Comparison of ENCODE assay signal across 8 cellular contexts in genomic region chr16:29709657-29710056, GRCh38. TPM values are rescaled to one million over a fixed set of nuclear protein-coding genes. Genes with fewer than 3 reads are reported as not detected.
DNase-seq lines count a peak whose midpoint lies in the region; ATAC-seq and TF ChIP-seq lines count a peak whose summit lies in the region.
"Not testable (repeated sequence)": the region's sequence is repeated elsewhere in the genome, so short reads cannot be mapped to it uniquely, and the experiment has no call there.

No MANE protein-coding gene starts in this region.

- not testable (repeated sequence) for H4K91ac ChIP-seq in neuronal stem cell (ENCODE audit: low read depth, low read length, poor library complexity)

- DNase-seq in CD4-positive, CD25-positive, alpha-beta regulatory T cell; HCT116 (ENCODE audit: low read depth, low spot score); activated naive CD4-positive, alpha-beta T cell treated with anti-CD3 and anti-CD28 coated beads for 36 hours; neuronal stem cell (ENCODE audit: low spot score); type B pancreatic cell (ENCODE audit: extremely low spot score, unreplicated experiment): not testable (repeated sequence)
- DNase-seq in NCI-H748 treated with DMSO at 0.1 percent for 48 hours (lab: John Stamatoyannopoulos, UW) = peak; percentile 23
- peak; percentile 82 for DNase-seq in endodermal cell

- ATAC-seq in CD4-positive, CD25-positive, alpha-beta regulatory T cell (ENCODE audit: low read depth in 2 of 2); HCT116: not testable (repeated sequence)

- H3K9me3 ChIP-seq in CD4-positive, CD25-positive, alpha-beta regulatory T cell (ENCODE audit: control insufficient read depth in 2 of 2, low read length in 2 of 2); HCT116 (ENCODE audit: control insufficient read depth in 1 of 2, insufficient read depth in 1 of 2, low read depth in 1 of 2, low read length in 2 of 2); endodermal cell (ENCODE audit: control insufficient read depth, low read length); iPS-18c (ENCODE audit: control insufficient read depth, insufficient read depth, low read length); neuronal stem cell (replicated peaks in 1 of 2; ENCODE audit: control insufficient read depth in 2 of 2, insufficient read depth in 1 of 2, low read depth in 1 of 2, low read length in 2 of 2): not testable (repeated sequence)

- H3K23ac ChIP-seq in neuronal stem cell (ENCODE audit: low read depth, low read length, poor library complexity) = not testable (repeated sequence)

- H3K4me1 Mint-ChIP-seq in CD4-positive, CD25-positive, alpha-beta regulatory T cell = peaks cover 7 to 15% (median 11%) of the 10 kb centered on the region in 4 donors
- peaks cover 15% of the 10 kb centered on the region for H3K4me1 Mint-ChIP-seq in activated naive CD4-positive, alpha-beta T cell treated with anti-CD3 and anti-CD28 coated beads for 36 hours (ENCODE audit: low read depth)
- H3K4me1 Mint-ChIP-seq in endodermal cell = not testable (repeated sequence)
- H3K4me1 Mint-ChIP-seq in type B pancreatic cell (ENCODE audit: unreplicated experiment) = peaks cover 16% of the 10 kb centered on the region

- BruUV-seq in HCT116 (replicated peaks; lab: Mats Ljungman, UMichigan) = not testable (repeated sequence)

- not testable (repeated sequence) for H4K20me1 ChIP-seq in HCT116 (ENCODE audit: insufficient read depth)

- H3K9ac ChIP-seq in HCT116 (ENCODE audit: low read length); neuronal stem cell (ENCODE audit: low read depth, low read length, poor library complexity): not testable (repeated sequence)
- peak overlapping the region; percentile 45 for H3K9ac ChIP-seq in endodermal cell (ENCODE audit: extremely low read depth, low read length, poor library complexity, severe bottlenecking)

- not testable (repeated sequence) for H3K4ac ChIP-seq in neuronal stem cell (ENCODE audit: low read length)

- TF ChIP-seq CTCF in HCT116 (IDR thresholded peaks at IDR 0.05 in 2 of 3, conservative IDR thresholded peaks at IDR 0.05 in 1 of 3; ENCODE audit: borderline replicate concordance in 1 of 3, insufficient read depth in 1 of 3, low read depth in 2 of 3, low read length in 2 of 3); endodermal cell (conservative IDR thresholded peaks at IDR 0.05); type B pancreatic cell (conservative IDR thresholded peaks at IDR 0.05): not testable (repeated sequence)

- RAD21 ChIA-PET in HCT116 (lab: Charles Lee; ENCODE audit: low non-redundant PET in 1 of 2, low total read pairs in 2 of 2, uncharacterized antibody in 2 of 2, unreplicated experiment in 2 of 2) = not testable (repeated sequence)

- not testable (repeated sequence) for H3K4me3 Mint-ChIP-seq in CD4-positive, CD25-positive, alpha-beta regulatory T cell; activated naive CD4-positive, alpha-beta T cell treated with anti-CD3 and anti-CD28 coated beads for 36 hours
- H3K4me3 Mint-ChIP-seq in endodermal cell (peak overlapping the region; percentile 73), type B pancreatic cell (peak overlapping the region; percentile 61)

- H3K36me3 Mint-ChIP-seq in CD4-positive, CD25-positive, alpha-beta regulatory T cell; activated naive CD4-positive, alpha-beta T cell treated with anti-CD3 and anti-CD28 coated beads for 36 hours (ENCODE audit: low read depth); endodermal cell (ENCODE audit: low read depth); type B pancreatic cell: not testable (repeated sequence)

- H3K27ac Mint-ChIP-seq in CD4-positive, CD25-positive, alpha-beta regulatory T cell = peak overlapping the region in 2 of 3 donors; percentile 32 to 44
- peak overlapping the region; percentile 20 for H3K27ac Mint-ChIP-seq in activated naive CD4-positive, alpha-beta T cell treated with anti-CD3 and anti-CD28 coated beads for 36 hours
- H3K27ac Mint-ChIP-seq in endodermal cell = peak overlapping the region; percentile 97
- H3K27ac Mint-ChIP-seq in type B pancreatic cell = peak overlapping the region; percentile 78

- not testable (repeated sequence) for H2AK5ac ChIP-seq in neuronal stem cell (ENCODE audit: low read depth, low read length)

- H3K27ac ChIP-seq in CD4-positive, CD25-positive, alpha-beta regulatory T cell (ENCODE audit: insufficient read depth, low read length, poor library complexity, severe bottlenecking); HCT116 (ENCODE audit: low read depth, low read length); endodermal cell (ENCODE audit: low read depth, low read length): not testable (repeated sequence)
- H3K27ac ChIP-seq in neuronal stem cell (replicated peaks; ENCODE audit: low read length) = peak overlapping the region; percentile 42

- not testable (repeated sequence) for TF ChIP-seq POLR2A in HCT116 (IDR thresholded peaks at IDR 0.05; ENCODE audit: borderline replicate concordance, extremely low read depth, insufficient read depth, insufficient read length)

- peak overlapping the region; percentile 79 for H2AFZ ChIP-seq in HCT116 (ENCODE audit: low read depth, low read length, poor library complexity, severe bottlenecking)
- not testable (repeated sequence) for H2AFZ ChIP-seq in neuronal stem cell (ENCODE audit: low read length)

- H3K27me3 ChIP-seq in CD4-positive, CD25-positive, alpha-beta regulatory T cell (ENCODE audit: control insufficient read depth, insufficient read depth, low read length); HCT116 (ENCODE audit: insufficient read depth, low read length); endodermal cell (ENCODE audit: control insufficient read depth, insufficient read depth, low read length, poor library complexity, severe bottlenecking); neuronal stem cell (ENCODE audit: control insufficient read depth in 3 of 3, insufficient read depth in 3 of 3, low read depth in 1 of 3, low read length in 3 of 3): not testable (repeated sequence)

- WGBS in endodermal cell (ENCODE audit: insufficient coverage in 1 of 2, insufficient read length in 1 of 2), 2 experiments = 11 to 12% methylated on average over 5 to 6 of the region's 6 CpGs
- no CpG with 5 or more reads among the region's 6 CpGs for WGBS in neuronal stem cell (ENCODE audit: extremely low coverage in 2 of 2, insufficient read length in 2 of 2, insufficient replicate concordance in 1 of 2), 2 donors

- not testable (repeated sequence) for H3K79me1 ChIP-seq in neuronal stem cell (ENCODE audit: low read depth, low read length)

- CTCF ChIA-PET in HCT116 (lab: Charles Lee) = interaction anchor here (1.9 kb wide), 1 partner anchor 9 kb away, joined by 13 read pairs; no protein-coding TSS in a partner anchor
- CTCF ChIA-PET in activated naive CD4-positive, alpha-beta T cell treated with anti-CD3 and anti-CD28 coated beads for 36 hours (lab: Charles Lee) = interaction anchor here (0.6 to 1.0 kb wide), 3 partner anchors 8 to 75 kb away, joined by 3 to 4 read pairs (median 3); no protein-coding TSS in a partner anchor

- not testable (repeated sequence) for H4K8ac ChIP-seq in neuronal stem cell (ENCODE audit: low read depth, low read length)

- not testable (repeated sequence) for H3K4me2 ChIP-seq in HCT116 (ENCODE audit: low read length)
- peak overlapping the region; percentile 28 for H3K4me2 ChIP-seq in neuronal stem cell (ENCODE audit: insufficient read depth, low read length, poor library complexity, severe bottlenecking)

- not testable (repeated sequence) for H3K4me3 ChIP-seq in CD4-positive, CD25-positive, alpha-beta regulatory T cell (ENCODE audit: low read depth, low read length); HCT116 (replicated peaks in 1 of 2; ENCODE audit: low read depth in 1 of 2, low read length in 2 of 2)
- H3K4me3 ChIP-seq in endodermal cell (ENCODE audit: low read length) (peak overlapping the region; percentile 82), iPS-18c (ENCODE audit: insufficient read depth, low read depth, low read length) (peak overlapping the region; percentile 66), neuronal stem cell (ENCODE audit: low read length in 2 of 2) (peak overlapping the region in 1 of 2 donors; percentile 24)

- H3K9me2 ChIP-seq in HCT116 (ENCODE audit: insufficient read depth) = not testable (repeated sequence)

- not testable (repeated sequence) for H3K79me2 ChIP-seq in HCT116 (ENCODE audit: insufficient read depth, low read length)

- not testable (repeated sequence) for H2BK12ac ChIP-seq in neuronal stem cell (ENCODE audit: low read length)

- H3K36me3 ChIP-seq in CD4-positive, CD25-positive, alpha-beta regulatory T cell (ENCODE audit: control insufficient read depth, insufficient read depth, low read length); HCT116 (ENCODE audit: control insufficient read depth in 1 of 2, insufficient read depth in 2 of 2, low read length in 2 of 2); endodermal cell (ENCODE audit: control insufficient read depth, insufficient read depth, low read length); neuronal stem cell (replicated peaks in 1 of 2; ENCODE audit: control insufficient read depth in 2 of 2, insufficient read depth in 2 of 2, low read length in 2 of 2): not testable (repeated sequence)

- not testable (repeated sequence) for H2BK120ac ChIP-seq in neuronal stem cell (ENCODE audit: low read depth, low read length)

- intact Hi-C loops in HCT116 (cut with micrococcal nuclease) = not testable (repeated sequence)
- intact Hi-C loops in activated naive CD4-positive, alpha-beta T cell treated with anti-CD3 and anti-CD28 coated beads for 36 hours (cut with micrococcal nuclease) = loop anchor here (1.0 kb wide), 2 partner anchors 8 to 68 kb away; no protein-coding TSS in a partner anchor

- H2BK15ac ChIP-seq in neuronal stem cell (ENCODE audit: low read length) = not testable (repeated sequence)

- H3K27me3 Mint-ChIP-seq in CD4-positive, CD25-positive, alpha-beta regulatory T cell; activated naive CD4-positive, alpha-beta T cell treated with anti-CD3 and anti-CD28 coated beads for 36 hours (ENCODE audit: low read depth); endodermal cell (ENCODE audit: insufficient read depth); type B pancreatic cell: not testable (repeated sequence)

- not testable (repeated sequence) for H2BK5ac ChIP-seq in neuronal stem cell (ENCODE audit: low read length)

- peaks cover 11% of the 10 kb centered on the region for H3K4me1 ChIP-seq in CD4-positive, CD25-positive, alpha-beta regulatory T cell (ENCODE audit: control insufficient read depth, insufficient read depth, low read length, poor library complexity, severe bottlenecking)
- H3K4me1 ChIP-seq in HCT116 (ENCODE audit: control insufficient read depth in 1 of 2, insufficient read depth in 2 of 2, low read length in 2 of 2) = peaks cover 5 to 11% of the 10 kb centered on the region in 2 experiments; a peak in 3 of 4 replicates
- H3K4me1 ChIP-seq in endodermal cell (ENCODE audit: control insufficient read depth, insufficient read depth, low read length); neuronal stem cell (ENCODE audit: control insufficient read depth in 2 of 2, insufficient read depth in 1 of 2, low read depth in 1 of 2, low read length in 2 of 2): not testable (repeated sequence)

- H3K9me3 Mint-ChIP-seq in CD4-positive, CD25-positive, alpha-beta regulatory T cell; activated naive CD4-positive, alpha-beta T cell treated with anti-CD3 and anti-CD28 coated beads for 36 hours; endodermal cell; type B pancreatic cell: not testable (repeated sequence)

- H3K14ac ChIP-seq in neuronal stem cell (ENCODE audit: low read length) = not testable (repeated sequence)

- POLR2A ChIA-PET in HCT116 (lab: Charles Lee) = not testable (repeated sequence)

- not testable (repeated sequence) for TF ChIP-seq RAD21 in HCT116 (IDR thresholded peaks at IDR 0.05; ENCODE audit: low read depth)

- H3K18ac ChIP-seq in neuronal stem cell (ENCODE audit: low read length) = not testable (repeated sequence)

RNA-seq across cellular contexts. Expression of gene QPRT, which starts 30.7 kb away (rescaled TPM):
- 2.4 TPM for total RNA-seq in CD4-positive, CD25-positive, alpha-beta regulatory T cell
- 1 to 10 TPM in 1 of 4 donors, under 1 TPM in 3; 0.53 to 2.1 (median 0.69) TPM for polyA plus RNA-seq in CD4-positive, CD25-positive, alpha-beta regulatory T cell
- total RNA-seq in HCT116 (2021; ENCODE audit: unreplicated experiment) = 0.52 TPM
- 0.13 and 0.19 TPM in 2 replicates for polyA plus RNA-seq in HCT116 (2012)
- 1 to 10 TPM; 8.3 to 9.2 TPM for total RNA-seq in activated naive CD4-positive, alpha-beta T cell treated with anti-CD3 and anti-CD28 coated beads for 36 hours
- 100 to 1,000 TPM in 1 of 2 donors, 10 to 100 TPM in 1; 92.3 to 109 TPM for total RNA-seq in endodermal cell
- polyA plus RNA-seq in endodermal cell (2013, experiment 1 of 2) = 102 TPM
- 98.7 TPM for polyA plus RNA-seq in endodermal cell (2013, experiment 2 of 2)
- 165 TPM for polyA plus RNA-seq in neuronal stem cell (2013, experiment 1 of 2)
- 168 TPM for polyA plus RNA-seq in neuronal stem cell (2013, experiment 2 of 2)
- 92.3 and 129 TPM in 2 replicates for total RNA-seq in type B pancreatic cell (ENCODE audit: low replicate concordance)

RNA-seq across cellular contexts. Expression of gene C16orf54, which starts 36.1 kb away (rescaled TPM):
- 89.4 TPM for total RNA-seq in CD4-positive, CD25-positive, alpha-beta regulatory T cell
- 10 to 100 TPM; 31.4 to 84.9 (median 57.2) TPM for polyA plus RNA-seq in CD4-positive, CD25-positive, alpha-beta regulatory T cell
- total RNA-seq in HCT116 (2021; ENCODE audit: unreplicated experiment) = 0.15 TPM
- polyA plus RNA-seq in HCT116 (2012) = not detected in 2 replicates
- total RNA-seq in activated naive CD4-positive, alpha-beta T cell treated with anti-CD3 and anti-CD28 coated beads for 36 hours = 10 to 100 TPM; 11.4 to 12.1 TPM
- not detected for total RNA-seq in endodermal cell
- not detected for polyA plus RNA-seq in endodermal cell (2013, experiment 1 of 2)
- not detected for polyA plus RNA-seq in endodermal cell (2013, experiment 2 of 2)
- not detected for polyA plus RNA-seq in neuronal stem cell (2013, experiment 1 of 2)
- not detected for polyA plus RNA-seq in neuronal stem cell (2013, experiment 2 of 2)
- 2.1 and 3.3 TPM in 2 replicates for total RNA-seq in type B pancreatic cell (ENCODE audit: low replicate concordance)

RNA-seq across cellular contexts. Expression of gene SPN, which starts 46.6 kb away (rescaled TPM):
- total RNA-seq in CD4-positive, CD25-positive, alpha-beta regulatory T cell = 149 TPM
- polyA plus RNA-seq in CD4-positive, CD25-positive, alpha-beta regulatory T cell = 100 to 1,000 TPM; 103 to 135 (median 126) TPM
- 0.47 TPM for total RNA-seq in HCT116 (2021; ENCODE audit: unreplicated experiment)
- polyA plus RNA-seq in HCT116 (2012) = 0.02 and 0.30 TPM in 2 replicates
- 10 to 100 TPM; 51.9 to 53.2 TPM for total RNA-seq in activated naive CD4-positive, alpha-beta T cell treated with anti-CD3 and anti-CD28 coated beads for 36 hours
- under 1 TPM in 1 of 2 donors, not detected in 1; 0.86 TPM for total RNA-seq in endodermal cell
- polyA plus RNA-seq in endodermal cell (2013, experiment 1 of 2) = 0.28 TPM
- polyA plus RNA-seq in endodermal cell (2013, experiment 2 of 2) = 0.29 TPM
- polyA plus RNA-seq in neuronal stem cell (2013, experiment 1 of 2) = 0.25 TPM
- polyA plus RNA-seq in neuronal stem cell (2013, experiment 2 of 2) = 0.17 TPM
- 0.14 and 0.31 TPM in 2 replicates for total RNA-seq in type B pancreatic cell (ENCODE audit: low replicate concordance)

Comparison
In these comparisons a context has a peak if more than half of its experiments do, and no peak if none do; other contexts are left out.
1. H3K27ac Mint-ChIP-seq: peak in every context shown above with its lines; median percentile 97 in endodermal cell; 78 in type B pancreatic cell; 38 in CD4-positive, CD25-positive, alpha-beta regulatory T cell; 20 in activated naive CD4-positive, alpha-beta T cell treated with anti-CD3 and anti-CD28 coated beads for 36 hours.
2. RNA of gene SPN, which starts 46.6 kb away (total RNA-seq): 149 TPM in CD4-positive, CD25-positive, alpha-beta regulatory T cell (single experiment) and 51.9 to 53.2 TPM in activated naive CD4-positive, alpha-beta T cell treated with anti-CD3 and anti-CD28 coated beads for 36 hours; 0.86 TPM in endodermal cell, 0.47 TPM in HCT116 (single experiment) and 0.14 to 0.31 TPM in type B pancreatic cell; every median in the first group is over 10 times any median in the second.